1 cellular context compared by ENCODE assay signal in genomic region chr7:83550100-83550499, GRCh38.
A peak's percentile ranks its signal among the peaks of the same experiment; 100 is the strongest.
TF ChIP-seq lines count a peak whose summit lies in the region.

No MANE protein-coding gene starts in this region.

TF ChIP-seq in SK-N-SH, 30 proteins besides CTCF, POLR2A, EP300 and RAD21 (continued from another document):
- TF ChIP-seq IRF3 (IDR thresholded peaks at IDR 0.05; ENCODE audit: low read depth, low read length) (no peak), FOXJ3 (CRISPR knock-in tag; IDR thresholded peaks at IDR 0.05) (no peak), USF1 (IDR thresholded peaks at IDR 0.05; ENCODE audit: borderline replicate concordance, low read depth) (no peak), ZBTB33 (IDR thresholded peaks at IDR 0.05; ENCODE audit: borderline replicate concordance, low read depth) (0 out of 2 replicates have a peak, but pooled peaks have one; percentile 38), JUND (IDR thresholded peaks at IDR 0.05) (peak; percentile 77), TCF12 (IDR thresholded peaks at IDR 0.05) (peak; percentile 89), PBX3 (IDR thresholded peaks at IDR 0.05) (peak; percentile 85), USF2 (IDR thresholded peaks at IDR 0.05; ENCODE audit: borderline replicate concordance, low read depth, low read length) (no peak)
